In the genomic region with DNA sequence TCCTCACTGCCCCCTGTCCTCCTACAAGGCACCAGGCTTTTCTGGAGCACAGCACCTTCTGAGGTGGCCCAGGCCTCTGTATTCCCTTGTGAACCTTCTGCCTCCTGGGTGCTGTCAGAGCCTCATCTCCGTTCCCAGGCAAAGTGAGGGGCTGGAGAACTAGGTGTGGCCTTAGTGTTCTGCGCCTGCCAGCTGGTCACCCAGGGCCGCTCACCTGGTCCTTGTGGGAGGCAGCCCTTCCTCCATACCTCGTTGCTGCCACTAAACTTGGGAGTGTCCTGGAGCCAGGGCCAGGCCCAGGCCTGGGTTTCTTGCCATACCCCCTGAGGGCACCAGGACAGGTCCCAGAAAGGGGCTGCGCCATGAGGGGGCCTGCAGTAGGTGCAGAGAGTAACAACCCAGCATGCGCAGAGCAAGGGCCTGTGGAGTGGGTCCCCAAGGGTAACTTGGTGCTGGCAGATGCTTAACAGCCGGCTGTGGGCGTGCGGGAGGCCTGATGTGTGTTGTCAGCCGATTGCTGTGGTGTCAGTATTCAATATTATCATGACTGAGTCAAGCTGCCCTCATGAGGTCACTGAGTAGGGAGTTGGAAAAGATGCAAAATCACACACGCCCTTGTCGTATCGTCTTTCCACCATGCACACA, we compare ENCODE assay signal across 1 cellular context.
TF ChIP-seq lines count a peak whose summit lies in the region.

No MANE protein-coding gene starts in this region.

TF ChIP-seq in HCT116, 20 proteins besides CTCF, POLR2A, EP300 and RAD21 (continued from another document):
- TF ChIP-seq TCF7L2 (IDR thresholded peaks at IDR 0.05; ENCODE audit: borderline replicate concordance, extremely low read depth, insufficient read depth, insufficient read length): no peak
